ENCODE assay signal across 7 cellular contexts in the genomic region with DNA sequence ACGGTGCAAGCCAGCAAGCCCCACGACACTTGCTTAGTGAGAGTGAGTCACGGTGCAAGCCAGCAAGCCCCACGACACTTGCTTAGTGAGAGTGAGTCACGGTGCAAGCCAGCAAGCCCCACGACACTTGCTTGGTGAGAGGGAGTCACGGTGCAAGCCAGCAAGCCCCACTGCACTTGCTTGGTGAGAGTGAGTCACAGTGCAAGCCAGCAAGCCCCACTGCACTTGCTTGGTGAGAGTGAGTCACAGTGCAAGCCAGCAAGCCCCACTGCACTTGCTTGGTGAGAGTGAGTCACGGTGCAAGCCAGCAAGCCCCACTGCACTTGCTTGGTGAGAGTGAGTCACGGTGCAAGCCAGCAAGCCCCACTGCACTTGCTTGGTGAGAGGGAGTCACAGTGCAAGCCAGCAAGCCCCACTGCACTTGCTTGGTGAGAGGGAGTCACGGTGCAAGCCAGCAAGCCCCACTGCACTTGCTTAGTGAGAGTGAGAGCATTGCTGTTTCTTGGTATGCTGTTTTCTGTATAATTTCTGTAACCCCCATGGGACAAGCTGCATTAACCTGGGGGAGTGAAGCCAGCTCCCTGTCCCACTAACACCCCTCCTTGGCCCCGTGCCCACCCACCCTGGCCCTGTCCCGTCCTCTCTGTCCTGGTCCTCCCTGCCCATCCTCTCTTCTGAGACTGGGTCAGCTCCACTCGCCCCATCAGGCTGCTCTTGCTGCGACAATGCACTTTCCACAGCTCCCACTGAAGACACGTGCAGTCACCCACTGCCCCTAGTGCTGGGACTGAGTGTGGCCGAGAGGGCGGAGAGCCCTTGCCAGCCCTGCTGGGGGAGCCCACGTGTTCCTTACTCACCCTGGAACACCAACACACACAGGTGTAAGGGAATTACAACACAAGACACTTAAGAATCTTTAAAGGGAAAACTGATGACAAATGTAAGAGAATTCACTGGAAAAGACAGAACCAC.
DNase-seq lines count a peak whose midpoint lies in the region; ATAC-seq, FAIRE-seq and TF ChIP-seq lines count a peak whose summit lies in the region.
"Not testable (repeated sequence)": the region's sequence is repeated elsewhere in the genome, so short reads cannot be mapped to it uniquely, and the experiment has no call there.

No MANE protein-coding gene starts in this region.

- not testable (repeated sequence) for TF ChIP-seq RAD21 in HepG2 (CRISPR knock-in tag; IDR thresholded peaks at IDR 0.05)

- not testable (repeated sequence) for H3K4me1 ChIP-seq in OCI-LY1 (ENCODE audit: insufficient read depth, low read length, severe bottlenecking); HepG2 (ENCODE audit: insufficient read depth, low read length); small intestine (ENCODE audit: control insufficient read depth in 2 of 2, insufficient read depth in 1 of 2, low read depth in 1 of 2, low read length in 1 of 2)

- H3K4me3 ChIP-seq in H7 (ENCODE audit: insufficient read depth, low read depth, low read length); OCI-LY1 (ENCODE audit: low read depth, low read length, poor library complexity, severe bottlenecking); choroid plexus epithelial cell (ENCODE audit: low read depth, low read length); HepG2 (replicated peaks in 1 of 3; ENCODE audit: insufficient read depth in 1 of 3, low read depth in 2 of 3, low read length in 3 of 3); small intestine (ENCODE audit: low read depth in 1 of 2, low read length in 2 of 2): not testable (repeated sequence)

- not testable (repeated sequence) for H3K9me2 ChIP-seq in OCI-LY1 (ENCODE audit: low read depth, low read length)

- TF ChIP-seq CTCF in OCI-LY1 (IDR thresholded peaks at IDR 0.05; ENCODE audit: low read length) (peak; percentile 39; the same call in 1 of the 2 replicates), HepG2 (CRISPR knock-in tag; IDR thresholded peaks at IDR 0.05) (peak; percentile 31; the same call in 1 of the 2 replicates)
- not testable (repeated sequence) for TF ChIP-seq CTCF in choroid plexus epithelial cell (conservative IDR thresholded peaks at IDR 0.05; ENCODE audit: low read depth, low read length)

- intact Hi-C loops in HepG2 (cut with micrococcal nuclease; ENCODE audit: unreplicated experiment), result not testable (repeated sequence)

- H3K27me3 ChIP-seq in H7 (ENCODE audit: control insufficient read depth, insufficient read depth, low read length); OCI-LY1 (ENCODE audit: insufficient read depth, low read length); HepG2 (ENCODE audit: control insufficient read depth in 1 of 2, insufficient read depth in 2 of 2, low read length in 2 of 2); small intestine (ENCODE audit: control insufficient read depth in 2 of 2, insufficient read depth in 2 of 2, low read length in 2 of 2): not testable (repeated sequence)

- H3K9me3 ChIP-seq in OCI-LY1 (ENCODE audit: low read length); HepG2 (ENCODE audit: low read length); small intestine (ENCODE audit: control insufficient read depth, low read depth): not testable (repeated sequence)

- not testable (repeated sequence) for H3K79me2 ChIP-seq in OCI-LY1 (ENCODE audit: insufficient read depth, low read length); HepG2 (ENCODE audit: insufficient read depth, low read length)

- not testable (repeated sequence) for H3K27ac Mint-ChIP-seq in activated naive CD8-positive, alpha-beta T cell treated with anti-CD3 and anti-CD28 coated beads, Interleukin-2, amount 10 ng/mL, durations not matched to agents 7 days and 5 days

- H3K4me3 Mint-ChIP-seq in activated naive CD8-positive, alpha-beta T cell treated with anti-CD3 and anti-CD28 coated beads, Interleukin-2, amount 10 ng/mL, durations not matched to agents 7 days and 5 days, result not testable (repeated sequence)

- not testable (repeated sequence) for FAIRE-seq in HepG2 (lab: Jason Lieb, UNC); small intestine (lab: Jason Lieb, UNC)

- not testable (repeated sequence) for TF ChIP-seq EP300 in HepG2 (IDR thresholded peaks at IDR 0.05; ENCODE audit: low read depth in 2 of 2, low read length in 2 of 2); HepG2 (CRISPR knock-in tag; IDR thresholded peaks at IDR 0.05; ENCODE audit: borderline replicate concordance)

- H3K9me3 Mint-ChIP-seq in activated naive CD8-positive, alpha-beta T cell treated with anti-CD3 and anti-CD28 coated beads, Interleukin-2, amount 10 ng/mL, durations not matched to agents 7 days and 5 days, result not testable (repeated sequence)

- not testable (repeated sequence) for TF ChIP-seq POLR2A in HepG2 (IDR thresholded peaks at IDR 0.05; ENCODE audit: insufficient read depth in 1 of 2, low read depth in 2 of 2, low read length in 2 of 2)

- H3K36me3 Mint-ChIP-seq in activated naive CD8-positive, alpha-beta T cell treated with anti-CD3 and anti-CD28 coated beads, Interleukin-2, amount 10 ng/mL, durations not matched to agents 7 days and 5 days, result peaks cover 14% of the 10 kb centered on the region

- not testable (repeated sequence) for H3K27me3 Mint-ChIP-seq in activated naive CD8-positive, alpha-beta T cell treated with anti-CD3 and anti-CD28 coated beads, Interleukin-2, amount 10 ng/mL, durations not matched to agents 7 days and 5 days

- H3F3A ChIP-seq in OCI-LY1 (ENCODE audit: insufficient read depth, low read length), result not testable (repeated sequence)

- in situ Hi-C loops in HepG2 (cut with HindIII; ENCODE audit: extremely low pct_ligation_motif_present, low pct_unique_long_range_greater_than_20kb), result not testable (repeated sequence)

- CTCF ChIA-PET in HepG2 (lab: Yijun Ruan, JAX; ENCODE audit: low intra/inter-chr PET ratio, low total read pairs), result not testable (repeated sequence)

- not testable (repeated sequence) for H3K4me1 Mint-ChIP-seq in activated naive CD8-positive, alpha-beta T cell treated with anti-CD3 and anti-CD28 coated beads, Interleukin-2, amount 10 ng/mL, durations not matched to agents 7 days and 5 days

- WGBS in HepG2 (ENCODE audit: low lambda C conversion rate), result 84% methylated on average over 15 of the region's 18 CpGs
- WGBS in small intestine, 3 donors, result 77 to 84% (median 77%) methylated on average over 16 to 18 of the region's 18 CpGs

- H3K36me3 ChIP-seq in H7 (replicated peaks; ENCODE audit: control insufficient read depth, insufficient read depth, low read length); OCI-LY1 (ENCODE audit: insufficient read depth, low read length): not testable (repeated sequence)
- peaks cover 5 to 38% of the 10 kb centered on the region in 2 experiments for H3K36me3 ChIP-seq in HepG2 (replicated peaks in 1 of 2; ENCODE audit: control insufficient read depth in 1 of 2, insufficient read depth in 2 of 2, low read length in 2 of 2)
- H3K36me3 ChIP-seq in small intestine (ENCODE audit: control insufficient read depth in 2 of 2, insufficient read depth in 2 of 2, low read length in 2 of 2), result peaks cover 12 to 14% of the 10 kb centered on the region in 2 donors

- not testable (repeated sequence) for H2AFZ ChIP-seq in OCI-LY1 (ENCODE audit: low read length); HepG2 (ENCODE audit: low read length)

- not testable (repeated sequence) for H4K20me1 ChIP-seq in OCI-LY1 (ENCODE audit: insufficient read depth, low read length); HepG2 (ENCODE audit: insufficient read depth, low read length)

- DNase-seq in H7, result peak; percentile 51
- peak; percentile 5 to 11 for DNase-seq in activated CD4-positive, alpha-beta T cell treated with anti-CD3 and anti-CD28 coated beads, Interleukin-2, amount 50 U/mL, for 48 hours
- DNase-seq in activated naive CD8-positive, alpha-beta T cell treated with anti-CD3 and anti-CD28 coated beads, Interleukin-2, amount 10 ng/mL, durations not matched to agents 7 days and 5 days; HepG2 (ENCODE audit: low spot score): not testable (repeated sequence)
- peak; percentile 14 for DNase-seq in choroid plexus epithelial cell (ENCODE audit: low read depth)
- DNase-seq in small intestine, result peak; percentile 4

- POLR2A ChIA-PET in activated naive CD8-positive, alpha-beta T cell treated with anti-CD3 and anti-CD28 coated beads, Interleukin-2, amount 10 ng/mL, durations not matched to agents 7 days and 5 days (lab: Charles Lee); HepG2 (lab: Yijun Ruan, JAX): not testable (repeated sequence)

- not testable (repeated sequence) for BruUV-seq in HepG2 (replicated peaks; lab: Mats Ljungman, UMichigan)

- not testable (repeated sequence) for H3K4me2 ChIP-seq in OCI-LY1 (ENCODE audit: low read length); HepG2 (ENCODE audit: low read depth, low read length)

- peak; percentile 60 for ATAC-seq in activated naive CD8-positive, alpha-beta T cell treated with anti-CD3 and anti-CD28 coated beads, Interleukin-2, amount 10 ng/mL, durations not matched to agents 7 days and 5 days (ENCODE audit: low read depth)
- ATAC-seq in HepG2, result peak; percentile 69

- H3K9ac ChIP-seq in OCI-LY1 (ENCODE audit: low read length); HepG2 (ENCODE audit: insufficient read depth, low read depth, low read length): not testable (repeated sequence)

- not testable (repeated sequence) for H3K27ac ChIP-seq in OCI-LY1 (ENCODE audit: low read depth, low read length, poor library complexity, severe bottlenecking); HepG2 (ENCODE audit: extremely low read length, insufficient read depth, low read length); small intestine (ENCODE audit: low read depth in 1 of 2, low read length in 1 of 2)

TF ChIP-seq in HepG2, 621 proteins besides CTCF, POLR2A, EP300 and RAD21:
- TF ChIP-seq STAG1 (CRISPR knock-in tag; IDR thresholded peaks at IDR 0.05), result peak; percentile 53
